In genomic region chr7:47227762-47228177, GRCh38 we compare ENCODE assay signal across 8 cellular contexts.
DNase-seq lines count a peak whose midpoint lies in the region; ATAC-seq, FAIRE-seq and TF ChIP-seq lines count a peak whose summit lies in the region.

No MANE protein-coding gene starts in this region.

- peaks cover 10% of the 10 kb centered on the region; the same call in 2 of the 3 replicates for H3K4me1 ChIP-seq in A549
- peaks cover 0 to 15% (median 4%) of the 10 kb centered on the region in 4 donors for H3K4me1 ChIP-seq in transverse colon

- no peaks in the 10 kb centered on the region for H3K36me3 ChIP-seq in transverse colon

- H3K9me3 ChIP-seq in A549, result no peaks in the 10 kb centered on the region
- H3K9me3 ChIP-seq in transverse colon, result no peaks in the 10 kb centered on the region

- TF ChIP-seq RAD21 in A549 (conservative IDR thresholded peaks at IDR 0.05 in 1 of 2, IDR thresholded peaks at IDR 0.05 in 1 of 2), result no peak

- FAIRE-seq in A549 (lab: Jason Lieb, UNC), result no peak

- WGBS in A549 (ENCODE audit: missing lambda C conversion rate), result 37% methylated on average over 6 of the region's 6 CpGs
- 32 to 67% methylated on average over 3 to 6 of the region's 6 CpGs for WGBS in transverse colon (ENCODE audit: low coverage in 1 of 2), 2 donors

- POLR2A ChIA-PET in A549 (lab: Yijun Ruan, JAX), result no interaction called here

- TF ChIP-seq POLR2A in A549 (IDR thresholded peaks at IDR 0.05; ENCODE audit: low read length) (no peak), transverse colon (IDR thresholded peaks at IDR 0.05) (no peak)

- TF ChIP-seq EP300 in A549 (IDR thresholded peaks at IDR 0.05) (no peak), transverse colon (IDR thresholded peaks at IDR 0.05; ENCODE audit: low read depth) (no peak)

- ATAC-seq in A549 (peak; percentile 55 to 66; a peak in 4 of 6 replicates), GM19351 (IDR thresholded peaks at IDR 0.05; ENCODE audit: unreplicated experiment) (peak; percentile 39), HG03175 (IDR thresholded peaks at IDR 0.05; ENCODE audit: unreplicated experiment) (peak; percentile 79)

- H3K4me2 ChIP-seq in A549, result peak overlapping the region; percentile 32; the same call in 2 of the 3 replicates

- in situ Hi-C loops in transverse colon (cut with MboI; ENCODE audit: low pct_ligation_motif_present in 1 of 4, low pct_unique_long_range_greater_than_20kb in 1 of 4, low sequenced_read_pairs in 3 of 4), result no loop called here

- CTCF ChIA-PET in A549 (lab: Yijun Ruan, JAX), result no interaction called here

- intact Hi-C loops in transverse colon (cut with DNase I; ENCODE audit: low total_unique reads) (no loop called here), head of caudate nucleus (cut with DNase I) (no loop called here)

- no peaks in the 10 kb centered on the region for H3K27me3 ChIP-seq in transverse colon

- no peak for TF ChIP-seq CTCF in A549 (IDR thresholded peaks at IDR 0.05)
- TF ChIP-seq CTCF in transverse colon (IDR thresholded peaks at IDR 0.05), result no peak

- DNase-seq in A549 (ENCODE audit: low read depth in 1 of 2, low spot score in 1 of 2), result peak in 1 of 2 experiments; percentile 38
- DNase-seq in astrocyte of the hippocampus (ENCODE audit: low read depth, low spot score), result peak; percentile 79
- DNase-seq in transverse colon, result peak; percentile 23
- DNase-seq in activated CD8-positive, alpha-beta memory T cell treated with anti-CD3 and anti-CD28 coated beads, Interleukin-2, amount 50 U/mL, for 4 hours, result no peak
- DNase-seq in head of caudate nucleus, result no peak
- DNase-seq in DMS153 (lab: John Stamatoyannopoulos, UW), result no peak

- H3K4me3 ChIP-seq in A549, result no peak overlapping the region
- H3K4me3 ChIP-seq in transverse colon, result no peak overlapping the region

- peak overlapping the region in 1 of 2 experiments; percentile 55; a peak in 3 of 6 replicates for H3K27ac ChIP-seq in A549
- peak overlapping the region in 1 of 4 donors; percentile 14 for H3K27ac ChIP-seq in transverse colon

TF ChIP-seq in A549, 52 proteins besides CTCF, POLR2A, EP300 and RAD21:
- TF ChIP-seq BCL3 (IDR thresholded peaks at IDR 0.05), result no peak
- TF ChIP-seq RARB (CRISPR knock-in tag; IDR thresholded peaks at IDR 0.05), result no peak
- TF ChIP-seq GATA3 (IDR thresholded peaks at IDR 0.05; ENCODE audit: borderline replicate concordance), result no peak
- no peak for TF ChIP-seq E2F6 (IDR thresholded peaks at IDR 0.05; ENCODE audit: borderline replicate concordance, low read depth)
- no peak for TF ChIP-seq ATOH8 (CRISPR knock-in tag; IDR thresholded peaks at IDR 0.05; ENCODE audit: low read depth)
- TF ChIP-seq MAFK (IDR thresholded peaks at IDR 0.05; ENCODE audit: partially characterized antibody), result no peak
- no peak for TF ChIP-seq NPAS2 (CRISPR knock-in tag; IDR thresholded peaks at IDR 0.05; ENCODE audit: borderline replicate concordance)
- TF ChIP-seq SMC3 (IDR thresholded peaks at IDR 0.05), result no peak
- no peak for TF ChIP-seq CHD4 (IDR thresholded peaks at IDR 0.05; ENCODE audit: borderline replicate concordance)
- no peak for TF ChIP-seq HDAC2 (IDR thresholded peaks at IDR 0.05)
- no peak for TF ChIP-seq EHMT2 (IDR thresholded peaks at IDR 0.05; ENCODE audit: low read depth)
- no peak for TF ChIP-seq TFCP2L1 (CRISPR knock-in tag; IDR thresholded peaks at IDR 0.05)
- TF ChIP-seq PBX3 (IDR thresholded peaks at IDR 0.05), result no peak
- TF ChIP-seq KDM1A (IDR thresholded peaks at IDR 0.05; ENCODE audit: low read depth), result no peak
- no peak for TF ChIP-seq POLR2AphosphoS2 (conservative IDR thresholded peaks at IDR 0.05; ENCODE audit: low read length)
- TF ChIP-seq JUNB (IDR thresholded peaks at IDR 0.05), result no peak
- TF ChIP-seq MYC (IDR thresholded peaks at IDR 0.05; ENCODE audit: borderline replicate concordance, low read length), result no peak
- no peak for TF ChIP-seq REST (IDR thresholded peaks at IDR 0.05)
- no peak for TF ChIP-seq SREBF2 (IDR thresholded peaks at IDR 0.05)
- TF ChIP-seq, protein P1, sequence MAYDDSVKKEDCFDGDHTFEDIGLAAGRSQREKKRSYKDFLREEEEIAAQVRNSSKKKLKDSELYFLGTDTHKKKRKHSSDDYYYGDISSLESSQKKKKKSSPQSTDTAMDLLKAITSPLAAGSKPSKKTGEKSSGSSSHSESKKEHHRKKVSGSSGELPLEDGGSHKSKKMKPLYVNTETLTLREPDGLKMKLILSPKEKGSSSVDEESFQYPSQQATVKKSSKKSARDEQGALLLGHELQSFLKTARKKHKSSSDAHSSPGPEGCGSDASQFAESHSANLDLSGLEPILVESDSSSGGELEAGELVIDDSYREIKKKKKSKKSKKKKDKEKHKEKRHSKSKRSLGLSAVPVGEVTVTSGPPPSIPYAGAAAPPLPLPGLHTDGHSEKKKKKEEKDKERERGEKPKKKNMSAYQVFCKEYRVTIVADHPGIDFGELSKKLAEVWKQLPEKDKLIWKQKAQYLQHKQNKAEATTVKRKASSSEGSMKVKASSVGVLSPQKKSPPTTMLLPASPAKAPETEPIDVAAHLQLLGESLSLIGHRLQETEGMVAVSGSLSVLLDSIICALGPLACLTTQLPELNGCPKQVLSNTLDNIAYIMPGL (CRISPR knock-in tag; IDR thresholded peaks at IDR 0.05; ENCODE audit: borderline replicate concordance), result no peak

Comparison
In these comparisons a context has a peak if more than half of its experiments do, and no peak if none do; other contexts are left out.
1. DNase-seq: peak in astrocyte of the hippocampus (single experiment) and transverse colon (single experiment); none in activated CD8-positive, alpha-beta memory T cell treated with anti-CD3 and anti-CD28 coated beads, Interleukin-2, amount 50 U/mL, for 4 hours (single experiment), head of caudate nucleus (0 of 42) and DMS153 (single experiment).
2. Peak in every context shown above with its lines, with median percentiles within 50 percentile points of each other: ATAC-seq.